ENCODE assay signal across 1 cellular context in genomic region chr5:176319827-176320554, GRCh38.
TF ChIP-seq lines count a peak whose summit lies in the region.

No MANE protein-coding gene starts in this region.

TF ChIP-seq in K562, 482 proteins besides CTCF, POLR2A, EP300 and RAD21:
- no peak for TF ChIP-seq PML (IDR thresholded peaks at IDR 0.05; ENCODE audit: low read length)
- no peak for TF ChIP-seq FOXK1 (CRISPR knock-in tag; IDR thresholded peaks at IDR 0.05; ENCODE audit: borderline replicate concordance)
- no peak for TF ChIP-seq ZNF707 (CRISPR knock-in tag; conservative IDR thresholded peaks at IDR 0.05)
- TF ChIP-seq ZC3H11A (IDR thresholded peaks at IDR 0.05; ENCODE audit: low read depth, low read length) = 0 out of 2 replicates have a peak, but pooled peaks have one; percentile 48
- TF ChIP-seq SNAPC5 (CRISPR knock-in tag; IDR thresholded peaks at IDR 0.05) = no peak
- no peak for TF ChIP-seq THRAP3 (IDR thresholded peaks at IDR 0.05; ENCODE audit: borderline replicate concordance)
